In genomic region chr17:39195568-39196160, GRCh38 we compare ENCODE assay signal across 9 cellular contexts. TPM values are rescaled to one million over a fixed set of nuclear protein-coding genes. Genes with fewer than 3 reads are reported as not detected.
DNase-seq lines count a peak whose midpoint lies in the region; ATAC-seq and TF ChIP-seq lines count a peak whose summit lies in the region.
"Had no signal": no experiment of that assay in that cellular context is flagged by ENCODE, and none has a peak within 500 bp of the region (broad histone marks: within the 10 kb centered on the region; RNA-seq: fewer than 3 reads in every experiment).

No MANE protein-coding gene starts in this region.

- BruUV-seq in mammary epithelial cell (replicated peaks; lab: Mats Ljungman, UMichigan), result no TSS peak

- peaks cover 5% of the 10 kb centered on the region for H3K36me3 ChIP-seq in mammary epithelial cell (ENCODE audit: insufficient read depth, low read length)
- H3K36me3 ChIP-seq in naive thymus-derived CD4-positive, alpha-beta T cell (ENCODE audit: control insufficient read depth in 2 of 3, insufficient read depth in 3 of 3, low read length in 3 of 3), result peaks cover 0 to 10% (median 0%) of the 10 kb centered on the region in 3 experiments

- peak overlapping the region in 4 of 9 donors; percentile 3 to 31 (median 16) for H3K27ac Mint-ChIP-seq in naive thymus-derived CD4-positive, alpha-beta T cell

- TF ChIP-seq CTCF in AG10803 (conservative IDR thresholded peaks at IDR 0.05; ENCODE audit: low read length) (no peak), HFF-Myc (IDR thresholded peaks at IDR 0.05; ENCODE audit: low read depth, low read length, missing control alignments) (no peak), mammary epithelial cell (conservative IDR thresholded peaks at IDR 0.05 in 1 of 2, IDR thresholded peaks at IDR 0.05 in 1 of 2; ENCODE audit: extremely low read depth in 1 of 2, insufficient read depth in 1 of 2, low read depth in 1 of 2, low read length in 2 of 2) (no peak)

- no peaks in the 10 kb centered on the region for H3K9me3 ChIP-seq in mammary epithelial cell (replicated peaks; ENCODE audit: insufficient read depth, low read length)
- H3K9me3 ChIP-seq in naive thymus-derived CD4-positive, alpha-beta T cell (ENCODE audit: control insufficient read depth in 2 of 3, low read length in 3 of 3), result no peaks in the 10 kb centered on the region

- no peak for ATAC-seq in naive thymus-derived CD4-positive, alpha-beta T cell
- ATAC-seq in GM18511 (IDR thresholded peaks at IDR 0.05; ENCODE audit: unreplicated experiment) (no peak), GM19455 (IDR thresholded peaks at IDR 0.05; ENCODE audit: unreplicated experiment) (no peak), esophagus mucosa (no peak)

- DNase-seq in AG10803 (ENCODE audit: low read depth) (no peak), HFF-Myc (ENCODE audit: extremely low read depth, low read depth) (no peak), mammary epithelial cell (peak; percentile 26), putamen (ENCODE audit: low spot score) (no peak)
- DNase-seq in naive thymus-derived CD4-positive, alpha-beta T cell, result no peak
- DNase-seq: stimulated activated CD4-positive, alpha-beta T cell treated with anti-CD3 and anti-CD28 coated beads, Interleukin-2, amount 100 ng/mL, for 24 hours had no signal

- H3K27me3 Mint-ChIP-seq in naive thymus-derived CD4-positive, alpha-beta T cell, result no peaks in the 10 kb centered on the region

- H3K9ac ChIP-seq in mammary epithelial cell (ENCODE audit: insufficient read depth, low read length), result no peak overlapping the region

- H3K27ac ChIP-seq in mammary epithelial cell (ENCODE audit: insufficient read depth, low read depth, low read length), result no peak overlapping the region
- no peak overlapping the region for H3K27ac ChIP-seq in naive thymus-derived CD4-positive, alpha-beta T cell (ENCODE audit: low read depth, low read length)

- peaks cover 0 to 9% (median 6%) of the 10 kb centered on the region in 5 donors for H3K36me3 Mint-ChIP-seq in naive thymus-derived CD4-positive, alpha-beta T cell

- CTCF ChIA-PET in mammary epithelial cell (lab: Charles Lee; ENCODE audit: low non-redundant PET), result no interaction called here
- CTCF ChIA-PET in naive thymus-derived CD4-positive, alpha-beta T cell (lab: Charles Lee), result interaction anchor here (1.0 to 2.0 kb wide), 4 partner anchors 21 to 49 kb away, joined by 3 to 8 read pairs (median 4); no protein-coding TSS in a partner anchor

- peaks cover 28 to 51% (median 48%) of the 10 kb centered on the region in 7 donors for H3K4me1 Mint-ChIP-seq in naive thymus-derived CD4-positive, alpha-beta T cell

- peaks cover 49% of the 10 kb centered on the region for H3K79me2 ChIP-seq in mammary epithelial cell (ENCODE audit: insufficient read depth, low read length)

- H2AFZ ChIP-seq in mammary epithelial cell (ENCODE audit: low read depth, low read length), result no peak overlapping the region

- H3K4me3 Mint-ChIP-seq in naive thymus-derived CD4-positive, alpha-beta T cell, result peak overlapping the region; percentile 35 to 98 (median 80)

- peak overlapping the region; percentile 81 for H3K4me3 ChIP-seq in AG10803 (ENCODE audit: low read length)
- H3K4me3 ChIP-seq in HFF-Myc (replicated peaks; ENCODE audit: low read depth, low read length), result peak overlapping the region; percentile 79
- peak overlapping the region in 2 of 3 experiments; percentile 58 to 81 for H3K4me3 ChIP-seq in mammary epithelial cell (replicated peaks in 1 of 3; ENCODE audit: insufficient read depth in 1 of 3, low read depth in 2 of 3, low read length in 3 of 3)
- H3K4me3 ChIP-seq in naive thymus-derived CD4-positive, alpha-beta T cell (ENCODE audit: low read length), result peak overlapping the region; percentile 16

- POLR2A ChIA-PET in naive thymus-derived CD4-positive, alpha-beta T cell (lab: Charles Lee), result interaction anchor here (0.6 to 1.3 kb wide), 5 partner anchors 12 to 413 kb away, joined by 3 to 4 read pairs (median 3); no protein-coding TSS in a partner anchor

- no peaks in the 10 kb centered on the region for H4K20me1 ChIP-seq in mammary epithelial cell (ENCODE audit: insufficient read depth, low read length)

- no peaks in the 10 kb centered on the region for H3K9me3 Mint-ChIP-seq in naive thymus-derived CD4-positive, alpha-beta T cell

- H3K27me3 ChIP-seq in mammary epithelial cell (ENCODE audit: insufficient read depth, low read length), result no peaks in the 10 kb centered on the region
- H3K27me3 ChIP-seq in naive thymus-derived CD4-positive, alpha-beta T cell (ENCODE audit: control insufficient read depth in 2 of 2, insufficient read depth in 2 of 2, low read length in 2 of 2), result no peaks in the 10 kb centered on the region

- H3K4me1 ChIP-seq in mammary epithelial cell (ENCODE audit: insufficient read depth, low read length), result peaks cover 15% of the 10 kb centered on the region
- H3K4me1 ChIP-seq in naive thymus-derived CD4-positive, alpha-beta T cell (ENCODE audit: control insufficient read depth in 2 of 2, insufficient read depth in 2 of 2, low read length in 2 of 2), result peaks cover 25 to 26% of the 10 kb centered on the region in 2 donors

- in situ Hi-C loops in mammary epithelial cell (cut with MboI; ENCODE audit: low sequenced_read_pairs in 2 of 2), result no loop called here

- intact Hi-C loops in mammary epithelial cell (cut with micrococcal nuclease), result loop anchor here (2.0 kb wide), 1 partner anchor 41 kb away; no protein-coding TSS in a partner anchor
- intact Hi-C loops in naive thymus-derived CD4-positive, alpha-beta T cell (cut with micrococcal nuclease), result no loop called here

- peak overlapping the region; percentile 89 for H3K4me2 ChIP-seq in mammary epithelial cell (ENCODE audit: insufficient read depth, low read depth, low read length)

- WGBS in mammary epithelial cell (ENCODE audit: low coverage, missing lambda C conversion rate), result 62% methylated on average over 8 of the region's 8 CpGs

- dilution Hi-C loops in mammary epithelial cell (cut with HindIII; ENCODE audit: low sequenced_read_pairs), result loop anchor here (5.0 kb wide), 2 partner anchors 33 to 52 kb away; no protein-coding TSS in a partner anchor

RNA-seq across cellular contexts. Expression of gene CACNB1, which starts 1.8 kb away (rescaled TPM):
- total RNA-seq in mammary epithelial cell (10 to 100 TPM in 1 of 2 donors, 1 to 10 TPM in 1; 8.2 to 21.6 TPM), esophagus mucosa (2.0 TPM)
- 6.9 TPM for polyA plus RNA-seq in mammary epithelial cell
- polyA minus RNA-seq in mammary epithelial cell, result 6.7 TPM
- 10 to 100 TPM; 10.7 to 22.0 (median 12.8) TPM for total RNA-seq in naive thymus-derived CD4-positive, alpha-beta T cell
- 1 to 10 TPM in 1 of 2 donors, under 1 TPM in 1; 0.39 to 1.9 TPM for polyA plus RNA-seq in naive thymus-derived CD4-positive, alpha-beta T cell

RNA-seq across cellular contexts. Expression of gene RPL19, which starts 4.4 kb away (rescaled TPM):
- total RNA-seq in mammary epithelial cell (1,000 to 10,000 TPM; 1,153 to 1,694 TPM), esophagus mucosa (1,581 TPM)
- 2,221 TPM for polyA plus RNA-seq in mammary epithelial cell
- polyA minus RNA-seq in mammary epithelial cell, result 738 TPM
- 1,000 to 10,000 TPM; 1,932 to 3,942 (median 3,777) TPM for total RNA-seq in naive thymus-derived CD4-positive, alpha-beta T cell
- polyA plus RNA-seq in naive thymus-derived CD4-positive, alpha-beta T cell, result 1,000 to 10,000 TPM; 4,326 to 4,957 TPM

RNA-seq across cellular contexts. Expression of gene ARL5C, which starts 29.7 kb away (rescaled TPM):
- total RNA-seq in mammary epithelial cell (not detected), esophagus mucosa (not detected)
- polyA plus RNA-seq in mammary epithelial cell, result not detected
- polyA minus RNA-seq in mammary epithelial cell, result not detected
- under 1 TPM in 2 of 5 experiments, not detected in 3; 0.34 to 0.78 TPM for total RNA-seq in naive thymus-derived CD4-positive, alpha-beta T cell
- under 1 TPM in 1 of 2 donors, not detected in 1; 0.15 TPM for polyA plus RNA-seq in naive thymus-derived CD4-positive, alpha-beta T cell

RNA-seq across cellular contexts. Expression of gene STAC2, which starts 30.1 kb away (rescaled TPM):
- not detected for total RNA-seq in mammary epithelial cell
- polyA plus RNA-seq in mammary epithelial cell, result not detected
- not detected for polyA minus RNA-seq in mammary epithelial cell
- not detected for total RNA-seq in naive thymus-derived CD4-positive, alpha-beta T cell
- polyA plus RNA-seq in naive thymus-derived CD4-positive, alpha-beta T cell, result not detected
- total RNA-seq in esophagus mucosa, result 0.60 TPM

RNA-seq across cellular contexts. Expression of gene PLXDC1, which starts 44.2 kb away (rescaled TPM):
- total RNA-seq in mammary epithelial cell (under 1 TPM in 1 of 2 donors, not detected in 1; 0.33 TPM), esophagus mucosa (3.1 TPM)
- polyA plus RNA-seq in mammary epithelial cell, result 0.09 TPM
- not detected for polyA minus RNA-seq in mammary epithelial cell
- 10 to 100 TPM in 4 of 5 experiments, 1 to 10 TPM in 1; 2.3 to 55.7 (median 31.8) TPM for total RNA-seq in naive thymus-derived CD4-positive, alpha-beta T cell
- polyA plus RNA-seq in naive thymus-derived CD4-positive, alpha-beta T cell, result 10 to 100 TPM; 19.3 to 22.5 TPM

Comparison
In these comparisons a context has a peak if more than half of its experiments do, and no peak if none do; other contexts are left out.
1. H3K4me3 ChIP-seq: peak in every context shown above with its lines; median percentile 81 in AG10803; 79 in HFF-Myc; 70 in mammary epithelial cell; 16 in naive thymus-derived CD4-positive, alpha-beta T cell.